ENCODE assay signal across 1 cellular context in genomic region chr3:191238321-191238817, GRCh38.
TF ChIP-seq lines count a peak whose summit lies in the region.

No MANE protein-coding gene starts in this region.

TF ChIP-seq in GM23338, 12 proteins besides CTCF, POLR2A, EP300 and RAD21 (continued from another document):
- TF ChIP-seq REST (IDR thresholded peaks at IDR 0.05; ENCODE audit: unreplicated experiment): no peak
